10 cellular contexts compared by ENCODE assay signal in genomic region chr15:38514601-38515000, GRCh38. TPM values are rescaled to one million over a fixed set of nuclear protein-coding genes. Genes with fewer than 3 reads are reported as not detected.
DNase-seq lines count a peak whose midpoint lies in the region; ATAC-seq lines count a peak whose summit lies in the region.
"Had no signal": no experiment of that assay in that cellular context is flagged by ENCODE, and none has a peak within 500 bp of the region (broad histone marks: within the 10 kb centered on the region; RNA-seq: fewer than 3 reads in every experiment).

No MANE protein-coding gene starts in this region.

- no peaks in the 10 kb centered on the region for H3K79me2 ChIP-seq in GM23248 (ENCODE audit: insufficient read depth)

- H3K4me1 ChIP-seq in GM23248 (ENCODE audit: insufficient read depth): 0 out of 2 replicates have a peak, but pooled peaks cover 1% of the 10 kb centered on the region

- no peak overlapping the region for H2AFZ ChIP-seq in GM23248

- 58% methylated on average over 2 of the region's 2 CpGs for WGBS in GM23248 (ENCODE audit: low coverage in 1 of 2, low lambda C conversion rate in 2 of 2, missing lambda C conversion rate in 2 of 2), 2 experiments

- ATAC-seq in GM19468 (IDR thresholded peaks at IDR 0.05; ENCODE audit: extremely low read depth, unreplicated experiment) (peak; percentile 84), HG03354 (IDR thresholded peaks at IDR 0.05; ENCODE audit: poor library complexity, severe bottlenecking, unreplicated experiment) (peak; percentile 58), GM21717 (IDR thresholded peaks at IDR 0.05; ENCODE audit: unreplicated experiment) (no peak)

- no peaks in the 10 kb centered on the region for H3K27me3 ChIP-seq in GM23248 (replicated peaks; ENCODE audit: insufficient read depth)

- H4K20me1 ChIP-seq in GM23248 (ENCODE audit: insufficient read depth): no peaks in the 10 kb centered on the region

- H3F3A ChIP-seq in GM23248 (ENCODE audit: insufficient read depth): no peaks in the 10 kb centered on the region

- no peak overlapping the region for H3K4me2 ChIP-seq in GM23248 (ENCODE audit: unreplicated experiment)

- in situ Hi-C loops in G401 (cut with HindIII; ENCODE audit: low sequenced_read_pairs): no loop called here
- in situ Hi-C loops in GM23248 (cut with MboI): no loop called here

- no peak overlapping the region for H3K9ac ChIP-seq in GM23248

- no peaks in the 10 kb centered on the region for H3K9me3 ChIP-seq in GM23248 (ENCODE audit: low read depth)

- DNase-seq in G401 (ENCODE audit: low spot score): peak; percentile 93
- peak; percentile 73 for DNase-seq in cerebellum (ENCODE audit: low spot score)
- no peak for DNase-seq in epidermal melanocyte (ENCODE audit: insufficient read length, low spot score)
- DNase-seq in GM23248: no peak
- DNase-seq in GM19240 (ENCODE audit: insufficient read length, low spot score): no peak
- DNase-seq: activated CD8-positive, alpha-beta memory T cell treated with anti-CD3 and anti-CD28 coated beads for 24 hours; cortex of kidney had no signal

- no peaks in the 10 kb centered on the region for H3K36me3 ChIP-seq in GM23248 (ENCODE audit: low read depth)

- H3K27ac ChIP-seq in GM23248: no peak overlapping the region

- no peaks in the 10 kb centered on the region for H3K9me2 ChIP-seq in GM23248 (ENCODE audit: insufficient read depth)

- H3K4me3 ChIP-seq in GM23248: no peak overlapping the region

RNA-seq across cellular contexts. Expression of gene RASGRP1, which starts 50.0 kb away (rescaled TPM):
- not detected in 2 replicates for total RNA-seq in G401 (2014; rRNA removed; shearing (Covaris generic))
- total RNA-seq in cerebellum: 10.2 TPM
- total RNA-seq in GM23248 (2014; rRNA removed; shearing (Covaris generic)): 1.5 and 3.0 TPM in 2 replicates
- 0.58 and 0.96 TPM in 2 replicates for polyA plus RNA-seq in GM23248 (2016; fragmentation: Nextera tagmentation; extraction: Ambion mirVana)

Comparison
In these comparisons a context has a peak if more than half of its experiments do, and no peak if none do; other contexts are left out.
1. DNase-seq: peak in G401 (single experiment) and cerebellum (single experiment); none in epidermal melanocyte (single experiment), GM23248 (single experiment) and GM19240 (single experiment).